In genomic region chr9:25542319-25542718, GRCh38 we compare ENCODE assay signal across 32 cellular contexts.
"Had no signal": no experiment of that assay in that cellular context is flagged by ENCODE, and none has a peak within 500 bp of the region (broad histone marks: within the 10 kb centered on the region; RNA-seq: fewer than 3 reads in every experiment).

No MANE protein-coding gene starts in this region.

- H3K36me3 ChIP-seq: brain microvascular endothelial cell, colonic mucosa, esophagus squamous epithelium, gastroesophageal sphincter had no signal

- FAIRE-seq: astrocyte, bronchial epithelial cell, endometrium, endothelial cell of umbilical vein had no signal

- ATAC-seq: activated T-cell treated with anti-CD3 and anti-CD28 coated beads, Interleukin-2, amount 50 U/mL, for 72 hours; activated T-helper 17 cell treated with anti-CD3 and anti-CD28 coated beads, Interleukin-2, amount 50 U/mL, for 72 hours; gastroesophageal sphincter; T-cell had no signal

- H3K27me3 ChIP-seq: brain microvascular endothelial cell, colonic mucosa, esophagus squamous epithelium, gastroesophageal sphincter had no signal

- DNase-seq: activated CD4-positive, alpha-beta memory T cell treated with anti-CD3 and anti-CD28 coated beads, Interleukin-2, amount 10 ng/mL, durations not matched to agents 7 days and 5 days; activated CD4-positive, alpha-beta T cell treated with anti-CD3 and anti-CD28 coated beads for 1 hour; activated CD4-positive, alpha-beta T cell treated with anti-CD3 and anti-CD28 coated beads for 4 hours; activated CD4-positive, alpha-beta T cell treated with anti-CD3 and anti-CD28 coated beads, Interleukin-2, amount 10 ng/mL, durations not matched to agents 7 days and 5 days; activated CD4-positive, alpha-beta T cell treated with anti-CD3 and anti-CD28 coated beads, Interleukin-2, amount 50 U/mL, for 4 hours; activated CD4-positive, CD25-positive, alpha-beta regulatory T cell; activated CD8-positive, alpha-beta memory T cell treated with anti-CD3 and anti-CD28 coated beads, Interleukin-2, amount 50 U/mL, for 48 hours; activated effector memory CD4-positive, alpha-beta T cell treated with Interleukin-2 at 50 U/mL for 16 hours; activated gamma-delta T cell treated with Interleukin-2 at 50 U/mL for 16 hours; activated naive CD4-positive, alpha-beta T cell treated with anti-CD3 and anti-CD28 coated beads, Interleukin-2, amount 50 U/mL, for 16 hours; activated naive CD4-positive, alpha-beta T cell treated with Interleukin-2 at 50 U/mL for 16 hours; activated T-cell treated with anti-CD3 and anti-CD28 coated beads for 4 hours; activated T-cell treated with anti-CD3 and anti-CD28 coated beads, Interleukin-2, amount 50 U/mL, for 24 hours; activated T-cell treated with anti-CD3 and anti-CD28 coated beads, Interleukin-2, amount 50 U/mL, for 72 hours; amniotic stem cell; anterior cingulate cortex; brain microvascular endothelial cell; caudate nucleus; colonic mucosa; effector CD8-positive, alpha-beta T cell; esophagus squamous epithelium; foreskin melanocyte; SW 1271; T-cell; T-helper 9 cell had no signal

- H3K4me1 ChIP-seq: colonic mucosa, esophagus squamous epithelium, gastroesophageal sphincter had no signal

- H3K9me3 ChIP-seq: colonic mucosa, esophagus squamous epithelium, gastroesophageal sphincter had no signal

- H3K4me3 ChIP-seq: colonic mucosa, esophagus squamous epithelium, gastroesophageal sphincter had no signal

- H3K27ac ChIP-seq: brain microvascular endothelial cell, colonic mucosa, epithelial cell of prostate, esophagus squamous epithelium, gastroesophageal sphincter had no signal
